In genomic region chrX:31124536-31124935, GRCh38 we compare ENCODE assay signal across 1 cellular context.
TF ChIP-seq lines count a peak whose summit lies in the region.

No MANE protein-coding gene starts in this region.

TF ChIP-seq in K562, 482 proteins besides CTCF, POLR2A, EP300 and RAD21:
- TF ChIP-seq NFIC (IDR thresholded peaks at IDR 0.05) (peak; percentile 32; the same call in 1 of the 2 replicates), RFX1 (IDR thresholded peaks at IDR 0.05) (no peak)
